2 cellular contexts compared by ENCODE assay signal in the genomic region with DNA sequence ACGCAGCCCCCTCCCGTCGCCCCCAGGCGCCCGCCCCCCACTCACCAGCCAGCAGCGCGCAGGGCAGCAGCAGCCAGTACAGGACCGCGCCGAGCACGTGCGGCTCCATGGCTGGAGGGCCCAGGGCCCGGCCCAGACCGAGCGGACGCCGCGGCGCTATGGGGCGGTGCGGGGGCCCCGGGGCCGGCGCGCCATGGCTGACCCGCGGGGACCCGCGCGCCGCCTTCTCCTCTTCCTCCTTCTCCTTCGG.
TF ChIP-seq lines count a peak whose summit lies in the region.

No MANE protein-coding gene starts in this region.

TF ChIP-seq in K562, 482 proteins besides CTCF, POLR2A, EP300 and RAD21 (continued from another document):
- TF ChIP-seq, protein P1, sequence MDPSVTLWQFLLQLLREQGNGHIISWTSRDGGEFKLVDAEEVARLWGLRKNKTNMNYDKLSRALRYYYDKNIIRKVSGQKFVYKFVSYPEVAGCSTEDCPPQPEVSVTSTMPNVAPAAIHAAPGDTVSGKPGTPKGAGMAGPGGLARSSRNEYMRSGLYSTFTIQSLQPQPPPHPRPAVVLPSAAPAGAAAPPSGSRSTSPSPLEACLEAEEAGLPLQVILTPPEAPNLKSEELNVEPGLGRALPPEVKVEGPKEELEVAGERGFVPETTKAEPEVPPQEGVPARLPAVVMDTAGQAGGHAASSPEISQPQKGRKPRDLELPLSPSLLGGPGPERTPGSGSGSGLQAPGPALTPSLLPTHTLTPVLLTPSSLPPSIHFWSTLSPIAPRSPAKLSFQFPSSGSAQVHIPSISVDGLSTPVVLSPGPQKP (CRISPR knock-in tag; IDR thresholded peaks at IDR 0.05) = 0 out of 2 replicates have a peak, but pooled peaks have one; percentile 46
- TF ChIP-seq E2F3 (CRISPR knock-in tag; IDR thresholded peaks at IDR 0.05) (0 out of 2 replicates have a peak, but pooled peaks have one; percentile 21), STAT5A (IDR thresholded peaks at IDR 0.05; ENCODE audit: borderline replicate concordance, low read length) (no peak), ZNF174 (CRISPR knock-in tag; IDR thresholded peaks at IDR 0.05) (no peak), MYC (IDR thresholded peaks at IDR 0.05; ENCODE audit: low read depth, low read length) (peak; percentile 69), MYC (CRISPR knock-in tag; IDR thresholded peaks at IDR 0.05; ENCODE audit: borderline replicate concordance, low read depth) (no peak), RBM15 (IDR thresholded peaks at IDR 0.05; ENCODE audit: insufficient read depth, low read length) (no peak), CREB1 (IDR thresholded peaks at IDR 0.05) (no peak), CREB1 (CRISPR knock-in tag; IDR thresholded peaks at IDR 0.05) (no peak), ZBTB17 (CRISPR knock-in tag; IDR thresholded peaks at IDR 0.05) (0 out of 2 replicates have a peak, but pooled peaks have one; percentile 16), BHLHE40 (IDR thresholded peaks at IDR 0.05; ENCODE audit: low read length) (peak; percentile 74), ERF (CRISPR knock-in tag; IDR thresholded peaks at IDR 0.05) (peak; percentile 71)
- TF ChIP-seq, protein P2, sequence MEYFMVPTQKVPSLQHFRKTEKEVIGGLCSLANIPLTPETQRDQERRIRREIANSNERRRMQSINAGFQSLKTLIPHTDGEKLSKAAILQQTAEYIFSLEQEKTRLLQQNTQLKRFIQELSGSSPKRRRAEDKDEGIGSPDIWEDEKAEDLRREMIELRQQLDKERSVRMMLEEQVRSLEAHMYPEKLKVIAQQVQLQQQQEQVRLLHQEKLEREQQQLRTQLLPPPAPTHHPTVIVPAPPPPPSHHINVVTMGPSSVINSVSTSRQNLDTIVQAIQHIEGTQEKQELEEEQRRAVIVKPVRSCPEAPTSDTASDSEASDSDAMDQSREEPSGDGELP (CRISPR knock-in tag; IDR thresholded peaks at IDR 0.05; ENCODE audit: borderline replicate concordance) = no peak
- TF ChIP-seq, protein P3, sequence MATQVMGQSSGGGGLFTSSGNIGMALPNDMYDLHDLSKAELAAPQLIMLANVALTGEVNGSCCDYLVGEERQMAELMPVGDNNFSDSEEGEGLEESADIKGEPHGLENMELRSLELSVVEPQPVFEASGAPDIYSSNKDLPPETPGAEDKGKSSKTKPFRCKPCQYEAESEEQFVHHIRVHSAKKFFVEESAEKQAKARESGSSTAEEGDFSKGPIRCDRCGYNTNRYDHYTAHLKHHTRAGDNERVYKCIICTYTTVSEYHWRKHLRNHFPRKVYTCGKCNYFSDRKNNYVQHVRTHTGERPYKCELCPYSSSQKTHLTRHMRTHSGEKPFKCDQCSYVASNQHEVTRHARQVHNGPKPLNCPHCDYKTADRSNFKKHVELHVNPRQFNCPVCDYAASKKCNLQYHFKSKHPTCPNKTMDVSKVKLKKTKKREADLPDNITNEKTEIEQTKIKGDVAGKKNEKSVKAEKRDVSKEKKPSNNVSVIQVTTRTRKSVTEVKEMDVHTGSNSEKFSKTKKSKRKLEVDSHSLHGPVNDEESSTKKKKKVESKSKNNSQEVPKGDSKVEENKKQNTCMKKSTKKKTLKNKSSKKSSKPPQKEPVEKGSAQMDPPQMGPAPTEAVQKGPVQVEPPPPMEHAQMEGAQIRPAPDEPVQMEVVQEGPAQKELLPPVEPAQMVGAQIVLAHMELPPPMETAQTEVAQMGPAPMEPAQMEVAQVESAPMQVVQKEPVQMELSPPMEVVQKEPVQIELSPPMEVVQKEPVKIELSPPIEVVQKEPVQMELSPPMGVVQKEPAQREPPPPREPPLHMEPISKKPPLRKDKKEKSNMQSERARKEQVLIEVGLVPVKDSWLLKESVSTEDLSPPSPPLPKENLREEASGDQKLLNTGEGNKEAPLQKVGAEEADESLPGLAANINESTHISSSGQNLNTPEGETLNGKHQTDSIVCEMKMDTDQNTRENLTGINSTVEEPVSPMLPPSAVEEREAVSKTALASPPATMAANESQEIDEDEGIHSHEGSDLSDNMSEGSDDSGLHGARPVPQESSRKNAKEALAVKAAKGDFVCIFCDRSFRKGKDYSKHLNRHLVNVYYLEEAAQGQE (CRISPR knock-in tag; IDR thresholded peaks at IDR 0.05; ENCODE audit: low read depth) = no peak
- TF ChIP-seq, protein P4, sequence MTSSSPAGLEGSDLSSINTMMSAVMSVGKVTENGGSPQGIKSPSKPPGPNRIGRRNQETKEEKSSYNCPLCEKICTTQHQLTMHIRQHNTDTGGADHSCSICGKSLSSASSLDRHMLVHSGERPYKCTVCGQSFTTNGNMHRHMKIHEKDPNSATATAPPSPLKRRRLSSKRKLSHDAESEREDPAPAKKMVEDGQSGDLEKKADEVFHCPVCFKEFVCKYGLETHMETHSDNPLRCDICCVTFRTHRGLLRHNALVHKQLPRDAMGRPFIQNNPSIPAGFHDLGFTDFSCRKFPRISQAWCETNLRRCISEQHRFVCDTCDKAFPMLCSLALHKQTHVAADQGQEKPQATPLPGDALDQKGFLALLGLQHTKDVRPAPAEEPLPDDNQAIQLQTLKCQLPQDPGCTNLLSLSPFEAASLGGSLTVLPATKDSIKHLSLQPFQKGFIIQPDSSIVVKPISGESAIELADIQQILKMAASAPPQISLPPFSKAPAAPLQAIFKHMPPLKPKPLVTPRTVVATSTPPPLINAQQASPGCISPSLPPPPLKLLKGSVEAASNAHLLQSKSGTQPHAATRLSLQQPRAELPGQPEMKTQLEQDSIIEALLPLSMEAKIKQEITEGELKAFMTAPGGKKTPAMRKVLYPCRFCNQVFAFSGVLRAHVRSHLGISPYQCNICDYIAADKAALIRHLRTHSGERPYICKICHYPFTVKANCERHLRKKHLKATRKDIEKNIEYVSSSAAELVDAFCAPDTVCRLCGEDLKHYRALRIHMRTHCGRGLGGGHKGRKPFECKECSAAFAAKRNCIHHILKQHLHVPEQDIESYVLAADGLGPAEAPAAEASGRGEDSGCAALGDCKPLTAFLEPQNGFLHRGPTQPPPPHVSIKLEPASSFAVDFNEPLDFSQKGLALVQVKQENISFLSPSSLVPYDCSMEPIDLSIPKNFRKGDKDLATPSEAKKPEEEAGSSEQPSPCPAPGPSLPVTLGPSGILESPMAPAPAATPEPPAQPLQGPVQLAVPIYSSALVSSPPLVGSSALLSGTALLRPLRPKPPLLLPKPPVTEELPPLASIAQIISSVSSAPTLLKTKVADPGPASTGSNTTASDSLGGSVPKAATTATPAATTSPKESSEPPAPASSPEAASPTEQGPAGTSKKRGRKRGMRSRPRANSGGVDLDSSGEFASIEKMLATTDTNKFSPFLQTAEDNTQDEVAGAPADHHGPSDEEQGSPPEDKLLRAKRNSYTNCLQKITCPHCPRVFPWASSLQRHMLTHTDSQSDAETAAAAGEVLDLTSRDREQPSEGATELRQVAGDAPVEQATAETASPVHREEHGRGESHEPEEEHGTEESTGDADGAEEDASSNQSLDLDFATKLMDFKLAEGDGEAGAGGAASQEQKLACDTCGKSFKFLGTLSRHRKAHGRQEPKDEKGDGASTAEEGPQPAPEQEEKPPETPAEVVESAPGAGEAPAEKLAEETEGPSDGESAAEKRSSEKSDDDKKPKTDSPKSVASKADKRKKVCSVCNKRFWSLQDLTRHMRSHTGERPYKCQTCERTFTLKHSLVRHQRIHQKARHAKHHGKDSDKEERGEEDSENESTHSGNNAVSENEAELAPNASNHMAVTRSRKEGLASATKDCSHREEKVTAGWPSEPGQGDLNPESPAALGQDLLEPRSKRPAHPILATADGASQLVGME (CRISPR knock-in tag; IDR thresholded peaks at IDR 0.05) = 0 out of 2 replicates have a peak, but pooled peaks have one; percentile 8

TF ChIP-seq in HepG2, 621 proteins besides CTCF, POLR2A, EP300 and RAD21 (continued from another document):
- TF ChIP-seq TP53 (CRISPR knock-in tag; conservative IDR thresholded peaks at IDR 0.05) = no peak
- TF ChIP-seq HOXA9 (CRISPR knock-in tag; IDR thresholded peaks at IDR 0.05; ENCODE audit: borderline replicate concordance) = no peak
- no peak for TF ChIP-seq NPAS2 (CRISPR knock-in tag; IDR thresholded peaks at IDR 0.05; ENCODE audit: borderline replicate concordance)
- TF ChIP-seq TOE1 (CRISPR knock-in tag; IDR thresholded peaks at IDR 0.05) = no peak
- TF ChIP-seq, protein P5, sequence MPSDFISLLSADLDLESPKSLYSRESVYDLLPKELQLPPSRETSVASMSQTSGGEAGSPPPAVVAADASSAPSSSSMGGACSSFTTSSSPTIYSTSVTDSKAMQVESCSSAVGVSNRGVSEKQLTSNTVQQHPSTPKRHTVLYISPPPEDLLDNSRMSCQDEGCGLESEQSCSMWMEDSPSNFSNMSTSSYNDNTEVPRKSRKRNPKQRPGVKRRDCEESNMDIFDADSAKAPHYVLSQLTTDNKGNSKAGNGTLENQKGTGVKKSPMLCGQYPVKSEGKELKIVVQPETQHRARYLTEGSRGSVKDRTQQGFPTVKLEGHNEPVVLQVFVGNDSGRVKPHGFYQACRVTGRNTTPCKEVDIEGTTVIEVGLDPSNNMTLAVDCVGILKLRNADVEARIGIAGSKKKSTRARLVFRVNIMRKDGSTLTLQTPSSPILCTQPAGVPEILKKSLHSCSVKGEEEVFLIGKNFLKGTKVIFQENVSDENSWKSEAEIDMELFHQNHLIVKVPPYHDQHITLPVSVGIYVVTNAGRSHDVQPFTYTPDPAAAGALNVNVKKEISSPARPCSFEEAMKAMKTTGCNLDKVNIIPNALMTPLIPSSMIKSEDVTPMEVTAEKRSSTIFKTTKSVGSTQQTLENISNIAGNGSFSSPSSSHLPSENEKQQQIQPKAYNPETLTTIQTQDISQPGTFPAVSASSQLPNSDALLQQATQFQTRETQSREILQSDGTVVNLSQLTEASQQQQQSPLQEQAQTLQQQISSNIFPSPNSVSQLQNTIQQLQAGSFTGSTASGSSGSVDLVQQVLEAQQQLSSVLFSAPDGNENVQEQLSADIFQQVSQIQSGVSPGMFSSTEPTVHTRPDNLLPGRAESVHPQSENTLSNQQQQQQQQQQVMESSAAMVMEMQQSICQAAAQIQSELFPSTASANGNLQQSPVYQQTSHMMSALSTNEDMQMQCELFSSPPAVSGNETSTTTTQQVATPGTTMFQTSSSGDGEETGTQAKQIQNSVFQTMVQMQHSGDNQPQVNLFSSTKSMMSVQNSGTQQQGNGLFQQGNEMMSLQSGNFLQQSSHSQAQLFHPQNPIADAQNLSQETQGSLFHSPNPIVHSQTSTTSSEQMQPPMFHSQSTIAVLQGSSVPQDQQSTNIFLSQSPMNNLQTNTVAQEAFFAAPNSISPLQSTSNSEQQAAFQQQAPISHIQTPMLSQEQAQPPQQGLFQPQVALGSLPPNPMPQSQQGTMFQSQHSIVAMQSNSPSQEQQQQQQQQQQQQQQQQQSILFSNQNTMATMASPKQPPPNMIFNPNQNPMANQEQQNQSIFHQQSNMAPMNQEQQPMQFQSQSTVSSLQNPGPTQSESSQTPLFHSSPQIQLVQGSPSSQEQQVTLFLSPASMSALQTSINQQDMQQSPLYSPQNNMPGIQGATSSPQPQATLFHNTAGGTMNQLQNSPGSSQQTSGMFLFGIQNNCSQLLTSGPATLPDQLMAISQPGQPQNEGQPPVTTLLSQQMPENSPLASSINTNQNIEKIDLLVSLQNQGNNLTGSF (CRISPR knock-in tag; IDR thresholded peaks at IDR 0.05) = peak; percentile 78; the same call in 1 of the 2 replicates
- no peak for TF ChIP-seq ZSCAN30 (CRISPR knock-in tag; IDR thresholded peaks at IDR 0.05)
- TF ChIP-seq NKX3-1 (CRISPR knock-in tag; IDR thresholded peaks at IDR 0.05) = peak; percentile 15; the same call in 1 of the 2 replicates
- 0 out of 2 replicates have a peak, but pooled peaks have one; percentile 19 for TF ChIP-seq FOXM1 (CRISPR knock-in tag; IDR thresholded peaks at IDR 0.05)
- TF ChIP-seq ZNF264 (CRISPR knock-in tag; IDR thresholded peaks at IDR 0.05) = no peak
- peak; percentile 56; the same call in 1 of the 2 replicates for TF ChIP-seq MYC (CRISPR knock-in tag; IDR thresholded peaks at IDR 0.05; ENCODE audit: borderline replicate concordance)
- TF ChIP-seq ZNF225 (CRISPR knock-in tag; IDR thresholded peaks at IDR 0.05) = no peak
- TF ChIP-seq, protein P6, sequence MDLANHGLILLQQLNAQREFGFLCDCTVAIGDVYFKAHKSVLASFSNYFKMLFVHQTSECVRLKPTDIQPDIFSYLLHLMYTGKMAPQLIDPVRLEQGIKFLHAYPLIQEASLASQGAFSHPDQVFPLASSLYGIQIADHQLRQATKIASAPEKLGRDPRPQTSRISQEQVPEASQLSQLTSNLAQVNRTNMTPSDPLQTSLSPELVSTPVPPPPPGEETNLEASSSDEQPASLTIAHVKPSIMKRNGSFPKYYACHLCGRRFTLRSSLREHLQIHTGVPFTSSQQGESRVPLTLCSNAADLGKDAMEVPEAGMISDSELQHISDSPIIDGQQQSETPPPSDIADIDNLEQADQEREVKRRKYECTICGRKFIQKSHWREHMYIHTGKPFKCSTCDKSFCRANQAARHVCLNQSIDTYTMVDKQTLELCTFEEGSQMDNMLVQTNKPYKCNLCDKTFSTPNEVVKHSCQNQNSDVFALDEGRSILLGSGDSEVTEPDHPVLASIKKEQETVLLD (CRISPR knock-in tag; IDR thresholded peaks at IDR 0.05; ENCODE audit: low read depth) = peak; percentile 75; the same call in 1 of the 2 replicates
- no peak for TF ChIP-seq MXI1 (IDR thresholded peaks at IDR 0.05; ENCODE audit: borderline replicate concordance, low read depth, low read length)
- no peak for TF ChIP-seq ZMYM2 (CRISPR knock-in tag; IDR thresholded peaks at IDR 0.05)
- TF ChIP-seq ARNT2 (CRISPR knock-in tag; IDR thresholded peaks at IDR 0.05; ENCODE audit: low read depth) = no peak
- TF ChIP-seq RNF2 (conservative IDR thresholded peaks at IDR 0.05; ENCODE audit: low read depth) = 0 out of 2 replicates have a peak, but pooled peaks have one; percentile 12
- TF ChIP-seq ZSCAN12 (CRISPR knock-in tag; IDR thresholded peaks at IDR 0.05) = 0 out of 2 replicates have a peak, but pooled peaks have one; percentile 28
- peak; percentile 39; the same call in 1 of the 2 replicates for TF ChIP-seq SRY (CRISPR knock-in tag; IDR thresholded peaks at IDR 0.05)
- no peak for TF ChIP-seq ZKSCAN8 (CRISPR knock-in tag; IDR thresholded peaks at IDR 0.05; ENCODE audit: borderline replicate concordance)
- TF ChIP-seq ZNF558 (CRISPR knock-in tag; IDR thresholded peaks at IDR 0.05; ENCODE audit: borderline replicate concordance) = 0 out of 2 replicates have a peak, but pooled peaks have one; percentile 8
- TF ChIP-seq PCBP2 (optimal IDR thresholded peaks at IDR 0.05; ENCODE audit: low read depth, low read length, poor library complexity, severe bottlenecking) = no peak
